ENCODE assay signal across 8 cellular contexts in the genomic region with DNA sequence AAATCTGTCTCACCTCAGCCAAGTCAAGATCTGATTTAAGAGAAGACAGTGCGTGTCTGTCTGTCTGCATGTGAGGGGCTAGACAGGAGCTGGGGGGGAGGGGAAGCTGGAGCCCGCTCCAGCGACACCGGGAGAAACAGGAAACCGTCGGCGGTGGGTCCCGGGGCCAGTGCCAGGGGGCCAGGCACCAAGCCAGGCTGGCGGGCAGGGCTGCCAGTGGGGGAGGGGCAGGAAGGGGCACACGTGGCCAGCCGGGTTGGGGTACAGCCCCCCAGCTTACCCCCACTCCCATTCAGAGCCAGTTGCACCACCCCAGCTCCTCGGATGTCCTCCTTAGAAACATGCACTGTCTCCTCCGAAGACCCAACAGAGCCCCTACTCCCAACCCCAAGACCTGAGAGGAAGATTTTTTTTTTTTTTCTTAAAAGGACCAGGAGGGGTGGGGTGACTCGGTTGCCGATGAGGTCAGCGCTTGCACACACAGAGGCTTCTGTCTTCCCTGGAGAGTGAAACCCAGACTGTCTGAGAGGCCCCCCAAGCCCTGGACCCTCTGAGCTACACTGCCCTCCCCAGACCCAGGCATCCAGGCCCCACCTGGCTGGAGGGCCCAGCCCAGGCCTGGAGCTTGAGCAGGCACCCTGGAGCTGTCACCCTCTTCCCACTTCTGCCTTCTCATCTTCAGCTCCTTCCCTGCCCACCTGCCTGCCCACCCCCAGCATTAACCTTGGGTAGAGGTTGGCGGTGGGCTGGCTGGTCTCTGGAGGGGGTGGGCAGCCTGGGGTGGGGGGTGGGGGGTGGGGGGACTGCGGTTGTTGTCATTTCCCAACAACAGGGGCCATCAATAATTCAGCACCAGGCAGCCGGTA. TPM values are rescaled to one million over a fixed set of nuclear protein-coding genes. Genes with fewer than 3 reads are reported as not detected.
A peak's percentile ranks its signal among the peaks of the same experiment; 100 is the strongest.
DNase-seq lines count a peak whose midpoint lies in the region; ATAC-seq and TF ChIP-seq lines count a peak whose summit lies in the region.

No MANE protein-coding gene starts in this region.

- peak overlapping the region; percentile 30 to 34 for H3K4me3 Mint-ChIP-seq in CD14-positive monocyte
- H3K4me3 Mint-ChIP-seq in activated CD4-positive, alpha-beta memory T cell treated with anti-CD3 and anti-CD28 coated beads for 36 hours = no peak overlapping the region

- H3K27ac Mint-ChIP-seq in CD14-positive monocyte = peak overlapping the region in 2 of 7 donors; percentile 12 to 20
- peak overlapping the region; percentile 66 for H3K27ac Mint-ChIP-seq in activated CD4-positive, alpha-beta memory T cell treated with anti-CD3 and anti-CD28 coated beads for 36 hours

- POLR2A ChIA-PET in activated CD4-positive, alpha-beta memory T cell treated with anti-CD3 and anti-CD28 coated beads for 36 hours (lab: Charles Lee) = interaction anchor here (0.9 to 1.6 kb wide), 5 partner anchors 9 to 31 kb away, joined by 3 to 8 read pairs (median 4); a partner anchor contains a TSS

- no peaks in the 10 kb centered on the region for H3K4me1 ChIP-seq in foreskin keratinocyte

- DNase-seq in CD14-positive monocyte (ENCODE audit: low spot score) = no peak
- DNase-seq in activated CD4-positive, alpha-beta memory T cell treated with anti-CD3 and anti-CD28 coated beads for 36 hours = peak; percentile 43
- DNase-seq in foreskin keratinocyte = no peak
- no peak for DNase-seq in retinal pigment epithelial cell (ENCODE audit: low read depth)
- no peak for DNase-seq in activated gamma-delta T cell treated with Interleukin-2 at 50 U/mL for 16 hours
- DNase-seq in stimulated activated CD4-positive, alpha-beta T cell treated with anti-CD3 and anti-CD28 coated beads, Interleukin-2, amount 100 ng/mL, for 48 hours = no peak
- no peak for DNase-seq in NCI-H187 (lab: John Stamatoyannopoulos, UW)
- no peak for DNase-seq in SHP77 (lab: John Stamatoyannopoulos, UW)

- TF ChIP-seq CTCF in CD14-positive monocyte (IDR thresholded peaks at IDR 0.05) (no peak), foreskin keratinocyte (conservative IDR thresholded peaks at IDR 0.05) (no peak), retinal pigment epithelial cell (conservative IDR thresholded peaks at IDR 0.05; ENCODE audit: low read depth, low read length) (no peak)

- H3K27me3 Mint-ChIP-seq in CD14-positive monocyte (ENCODE audit: low read depth in 3 of 3) = peaks cover 2 to 6% (median 4%) of the 10 kb centered on the region in 3 donors
- no peaks in the 10 kb centered on the region for H3K27me3 Mint-ChIP-seq in activated CD4-positive, alpha-beta memory T cell treated with anti-CD3 and anti-CD28 coated beads for 36 hours

- ATAC-seq in foreskin keratinocyte = no peak

- H3K4me3 ChIP-seq in retinal pigment epithelial cell (ENCODE audit: low read length) = peak overlapping the region; percentile 85

- peaks cover 34% of the 10 kb centered on the region for H3K4me1 Mint-ChIP-seq in CD14-positive monocyte
- H3K4me1 Mint-ChIP-seq in activated CD4-positive, alpha-beta memory T cell treated with anti-CD3 and anti-CD28 coated beads for 36 hours (ENCODE audit: low read depth) = peaks cover 34% of the 10 kb centered on the region

- peaks cover 9 to 22% of the 10 kb centered on the region in 2 donors for H3K36me3 Mint-ChIP-seq in CD14-positive monocyte
- H3K36me3 Mint-ChIP-seq in activated CD4-positive, alpha-beta memory T cell treated with anti-CD3 and anti-CD28 coated beads for 36 hours = peaks cover 5% of the 10 kb centered on the region

- CTCF ChIA-PET in activated CD4-positive, alpha-beta memory T cell treated with anti-CD3 and anti-CD28 coated beads for 36 hours (lab: Charles Lee) = interaction anchor here (0.7 to 4.0 kb wide), 4 partner anchors 9 to 46 kb away, joined by 3 to 22 read pairs (median 3); a partner anchor contains a TSS

- H3K27ac ChIP-seq in foreskin keratinocyte = peak overlapping the region; percentile 87

- H3K27me3 ChIP-seq in foreskin keratinocyte = no peaks in the 10 kb centered on the region

- intact Hi-C loops in CD14-positive monocyte (cut with micrococcal nuclease) = loop anchor here in 1 of 2 donors (5.0 kb wide), 2 partner anchors 34 to 36 kb away; a partner anchor contains a TSS
- intact Hi-C loops in activated CD4-positive, alpha-beta memory T cell treated with anti-CD3 and anti-CD28 coated beads for 36 hours (cut with micrococcal nuclease) = no loop called here

- no peaks in the 10 kb centered on the region for H3K9me3 Mint-ChIP-seq in CD14-positive monocyte
- no peaks in the 10 kb centered on the region for H3K9me3 Mint-ChIP-seq in activated CD4-positive, alpha-beta memory T cell treated with anti-CD3 and anti-CD28 coated beads for 36 hours

RNA-seq across cellular contexts. Expression of a gene that starts 4.0 kb away (rescaled TPM):
- polyA plus RNA-seq in CD14-positive monocyte = 1 to 10 TPM; 2.3 to 3.4 TPM
- total RNA-seq in activated CD4-positive, alpha-beta memory T cell treated with anti-CD3 and anti-CD28 coated beads for 36 hours = 10 to 100 TPM; 43.1 to 56.5 TPM
- total RNA-seq in foreskin keratinocyte = 83.9 and 91.9 TPM in 2 replicates
- 87.6 and 96.7 TPM in 2 replicates for polyA plus RNA-seq in foreskin keratinocyte

RNA-seq across cellular contexts. Expression of a gene that starts 8.5 kb away (rescaled TPM):
- 10 to 100 TPM; 12.3 to 14.9 TPM for polyA plus RNA-seq in CD14-positive monocyte
- total RNA-seq in activated CD4-positive, alpha-beta memory T cell treated with anti-CD3 and anti-CD28 coated beads for 36 hours = 10 to 100 TPM; 36.4 to 37.3 TPM
- 37.2 and 42.6 TPM in 2 replicates for total RNA-seq in foreskin keratinocyte
- polyA plus RNA-seq in foreskin keratinocyte = 66.2 and 69.5 TPM in 2 replicates

RNA-seq across cellular contexts. Expression of a gene that starts 18.2 kb away (rescaled TPM):
- polyA plus RNA-seq in CD14-positive monocyte (under 1 TPM; 0.62 to 0.87 TPM), foreskin keratinocyte (32.2 and 36.1 TPM in 2 replicates)
- total RNA-seq in activated CD4-positive, alpha-beta memory T cell treated with anti-CD3 and anti-CD28 coated beads for 36 hours = 10 to 100 TPM; 56.9 to 64.2 TPM
- total RNA-seq in foreskin keratinocyte = 37.4 and 40.7 TPM in 2 replicates

RNA-seq across cellular contexts. Expression of a gene that starts 30.8 kb away (rescaled TPM):
- 1 to 10 TPM in 1 of 2 donors, under 1 TPM in 1; 0.96 to 1.3 TPM for polyA plus RNA-seq in CD14-positive monocyte
- 10 to 100 TPM; 12.3 to 14.9 TPM for total RNA-seq in activated CD4-positive, alpha-beta memory T cell treated with anti-CD3 and anti-CD28 coated beads for 36 hours
- total RNA-seq in foreskin keratinocyte = 13.5 and 15.1 TPM in 2 replicates
- polyA plus RNA-seq in foreskin keratinocyte = 7.2 and 7.5 TPM in 2 replicates

RNA-seq across cellular contexts. Expression of a gene that starts 33.4 kb away (rescaled TPM):
- polyA plus RNA-seq in CD14-positive monocyte (100 to 1,000 TPM; 125 to 133 TPM), foreskin keratinocyte (35.4 and 40.6 TPM in 2 replicates)
- total RNA-seq in activated CD4-positive, alpha-beta memory T cell treated with anti-CD3 and anti-CD28 coated beads for 36 hours = 10 to 100 TPM; 31.3 to 33.4 TPM
- total RNA-seq in foreskin keratinocyte = 33.2 and 35.1 TPM in 2 replicates
